ENCODE assay signal across 18 cellular contexts in the genomic region with DNA sequence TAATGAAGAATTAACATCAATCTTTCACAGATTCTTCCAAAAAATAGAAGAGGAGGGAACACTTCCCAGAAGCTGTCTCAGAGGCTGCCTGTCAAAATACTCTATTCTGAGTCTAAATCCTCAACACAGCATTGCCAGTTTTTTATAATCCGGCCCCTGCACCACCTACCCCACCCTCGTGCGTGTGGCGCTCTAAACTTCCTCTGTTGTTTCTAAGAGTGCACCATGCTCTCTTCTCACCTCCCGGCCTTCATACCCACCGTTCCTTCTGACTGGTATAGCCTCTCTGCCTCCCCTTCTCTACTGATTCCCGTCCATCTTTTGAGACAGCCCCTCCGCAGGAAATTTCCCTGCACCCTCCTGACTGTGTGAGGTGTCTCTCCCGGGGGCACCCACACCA.
"Had no signal": no experiment of that assay in that cellular context is flagged by ENCODE, and none has a peak within 500 bp of the region (broad histone marks: within the 10 kb centered on the region; RNA-seq: fewer than 3 reads in every experiment).

No MANE protein-coding gene starts in this region.

- H3K36me3 Mint-ChIP-seq: naive thymus-derived CD4-positive, alpha-beta T cell; neural progenitor cell had no signal

- H3K4me3 ChIP-seq: coronary artery, hepatocyte, neural progenitor cell, ovary, tibial artery, upper lobe of right lung, vagina had no signal

- H3K4me1 ChIP-seq: tibial artery, upper lobe of right lung had no signal

- H3K9me3 Mint-ChIP-seq: naive thymus-derived CD4-positive, alpha-beta T cell; neural progenitor cell; stimulated activated naive CD8-positive, alpha-beta T cell treated with anti-CD3 and anti-CD28 coated beads, Interleukin-15, Interleukin-2, amounts not matched to agents 100 ng/mL and 50 ng/mL, for 24 hours had no signal

- H3K9me3 ChIP-seq: ovary, tibial artery, upper lobe of right lung, vagina had no signal

- H3K4me3 Mint-ChIP-seq: neural progenitor cell; stimulated activated naive CD8-positive, alpha-beta T cell treated with anti-CD3 and anti-CD28 coated beads, Interleukin-15, Interleukin-2, amounts not matched to agents 100 ng/mL and 50 ng/mL, for 24 hours had no signal

- H3K27ac ChIP-seq: coronary artery, hepatocyte, neural progenitor cell, ovary, tibial artery, upper lobe of right lung had no signal

- ATAC-seq: naive thymus-derived CD4-positive, alpha-beta T cell; right cardiac atrium; upper lobe of right lung had no signal

- H3K27ac Mint-ChIP-seq: neural progenitor cell; stimulated activated naive CD8-positive, alpha-beta T cell treated with anti-CD3 and anti-CD28 coated beads, Interleukin-15, Interleukin-2, amounts not matched to agents 100 ng/mL and 50 ng/mL, for 24 hours had no signal

- H3K36me3 ChIP-seq: neural progenitor cell, ovary, tibial artery, upper lobe of right lung, vagina had no signal

- DNase-seq: effector CD4-positive, alpha-beta T cell; foreskin melanocyte; kidney glomerular epithelial cell; mesendoderm; nucleus accumbens; ovary; right cardiac atrium; small intestine; stimulated activated CD4-positive, alpha-beta T cell treated with anti-CD3 and anti-CD28 coated beads, Interleukin-12 subunit alpha, Interleukin-12 subunit beta, amount 100 ng/mL, for 4 hours; stimulated activated CD4-positive, alpha-beta T cell treated with anti-CD3 and anti-CD28 coated beads, Interleukin-2, amount 100 ng/mL, for 48 hours; upper lobe of right lung had no signal

- H3K27me3 Mint-ChIP-seq: naive thymus-derived CD4-positive, alpha-beta T cell; stimulated activated naive CD8-positive, alpha-beta T cell treated with anti-CD3 and anti-CD28 coated beads, Interleukin-15, Interleukin-2, amounts not matched to agents 100 ng/mL and 50 ng/mL, for 24 hours had no signal

- H3K27me3 ChIP-seq: hepatocyte, neural progenitor cell, ovary, tibial artery, upper lobe of right lung, vagina had no signal
